In genomic region chr1:25320314-25320938, GRCh38 we compare ENCODE assay signal across 14 cellular contexts. TPM values are rescaled to one million over a fixed set of nuclear protein-coding genes. Genes with fewer than 3 reads are reported as not detected.
DNase-seq lines count a peak whose midpoint lies in the region; ATAC-seq and TF ChIP-seq lines count a peak whose summit lies in the region.
"Not testable (repeated sequence)": the region's sequence is repeated elsewhere in the genome, so short reads cannot be mapped to it uniquely, and the experiment has no call there.
"Had no signal": no experiment of that assay in that cellular context is flagged by ENCODE, and none has a peak within 500 bp of the region (broad histone marks: within the 10 kb centered on the region; RNA-seq: fewer than 3 reads in every experiment).

No MANE protein-coding gene starts in this region.

- H3K9ac ChIP-seq in GM23248, result peak overlapping the region; percentile 73

- H3F3A ChIP-seq in GM23248 (ENCODE audit: insufficient read depth), result not testable (repeated sequence)

- in situ Hi-C loops in GM23248 (cut with MboI), result not testable (repeated sequence)

- CTCF ChIA-PET in AG04450 (lab: Charles Lee), result not testable (repeated sequence)

- peak; percentile 36 for ATAC-seq in left ventricle myocardium superior
- ATAC-seq in psoas muscle, result peak in 3 of 4 donors; percentile 75 to 82 (median 78)

- 9 to 23% methylated on average over 8 of the region's 9 CpGs for WGBS in GM23248 (ENCODE audit: low coverage in 1 of 2, low lambda C conversion rate in 2 of 2, missing lambda C conversion rate in 2 of 2), 2 experiments
- WGBS in psoas muscle, 3 donors, result 34 to 50% (median 38%) methylated on average over 9 of the region's 9 CpGs

- H3K4me3 ChIP-seq in AG04450 (ENCODE audit: low read depth, low read length); psoas muscle; tibial artery: not testable (repeated sequence)
- H3K4me3 ChIP-seq in GM23248, result peak overlapping the region; percentile 47

- peak overlapping the region; percentile 79 for H3K4me2 ChIP-seq in GM23248 (ENCODE audit: unreplicated experiment)

- H3K27ac ChIP-seq in AG04450 (ENCODE audit: low read depth, low read length) (peak overlapping the region; percentile 75), GM23248 (peak overlapping the region; percentile 96), psoas muscle (peak overlapping the region; percentile 55), tibial artery (peak overlapping the region; percentile 34 to 56)

- not testable (repeated sequence) for H2AFZ ChIP-seq in GM23248

- POLR2A ChIA-PET in AG04450 (lab: Yijun Ruan, JAX), result not testable (repeated sequence)

- not testable (repeated sequence) for H3K27me3 ChIP-seq in AG04450 (ENCODE audit: control insufficient read depth, insufficient read depth, low read length); GM23248 (replicated peaks; ENCODE audit: insufficient read depth); psoas muscle (ENCODE audit: insufficient read depth in 3 of 3, low read length in 2 of 3); tibial artery

- intact Hi-C loops in left ventricle myocardium superior (cut with micrococcal nuclease); psoas muscle (cut with DNase I); tibial artery (cut with DNase I; ENCODE audit: low total_unique reads): not testable (repeated sequence)

- not testable (repeated sequence) for H3K9me2 ChIP-seq in GM23248 (ENCODE audit: insufficient read depth)

- not testable (repeated sequence) for TF ChIP-seq CTCF in AG04450 (IDR thresholded peaks at IDR 0.05; ENCODE audit: low read depth, low read length); psoas muscle (IDR thresholded peaks at IDR 0.05); tibial artery (IDR thresholded peaks at IDR 0.05)

- H4K20me1 ChIP-seq in GM23248 (ENCODE audit: insufficient read depth), result not testable (repeated sequence)

- not testable (repeated sequence) for H3K9me3 ChIP-seq in AG04450 (ENCODE audit: control insufficient read depth, insufficient read depth, low read length); GM23248 (ENCODE audit: low read depth); psoas muscle; tibial artery

- H3K79me2 ChIP-seq in GM23248 (ENCODE audit: insufficient read depth), result peaks cover 29% of the 10 kb centered on the region

- H3K4me1 ChIP-seq in GM23248 (ENCODE audit: insufficient read depth), result peaks cover 12% of the 10 kb centered on the region
- not testable (repeated sequence) for H3K4me1 ChIP-seq in psoas muscle, tibial artery

- DNase-seq in AG04450 (ENCODE audit: low read depth, low spot score) (peak; percentile 55), GM23248 (peak; percentile 89), RKO (ENCODE audit: low spot score) (peak; percentile 23), amniotic epithelial cell (ENCODE audit: low read depth) (peak; percentile 87), dermis microvascular lymphatic vessel endothelial cell (ENCODE audit: low read depth in 2 of 2) (peak; percentile 55 to 92), tibial artery (peak; percentile 44 to 76)
- DNase-seq in left ventricle myocardium superior, psoas muscle: not testable (repeated sequence)

- H3K36me3 ChIP-seq in GM23248 (ENCODE audit: low read depth); psoas muscle (ENCODE audit: insufficient read depth in 1 of 2, low read depth in 1 of 2); tibial artery: not testable (repeated sequence)

RNA-seq across cellular contexts. Expression of gene TMEM50A, which starts 17.7 kb away (rescaled TPM):
- 103 and 134 TPM in 2 replicates for polyA plus RNA-seq in AG04450 (2011; rRNA removed)
- polyA minus RNA-seq in AG04450 (2011; rRNA and poly(A)+ RNA removed), result 19.1 and 33.4 TPM in 2 replicates
- total RNA-seq in GM23248 (2014; rRNA removed; shearing (Covaris generic)), result 146 and 213 TPM in 2 replicates
- polyA plus RNA-seq in GM23248 (2016; fragmentation: Nextera tagmentation; extraction: Ambion mirVana), result 453 and 455 TPM in 2 replicates
- 192 and 202 TPM in 2 replicates for total RNA-seq in dermis microvascular lymphatic vessel endothelial cell
- total RNA-seq in left ventricle myocardium superior, result 73.1 TPM
- total RNA-seq in psoas muscle, result 10 to 100 TPM; 37.0 to 54.9 (median 43.3) TPM
- polyA plus RNA-seq in psoas muscle, result 10 to 100 TPM; 39.5 to 68.1 (median 44.1) TPM

RNA-seq across cellular contexts. Expression of gene RHD, which starts 48.1 kb away (rescaled TPM):
- polyA plus RNA-seq in AG04450 (2011; rRNA removed) (not detected in 2 replicates), GM23248 (2016; fragmentation: Nextera tagmentation; extraction: Ambion mirVana) (0.32 and 0.33 TPM in 2 replicates), psoas muscle (not detected)
- polyA minus RNA-seq in AG04450 (2011; rRNA and poly(A)+ RNA removed), result not detected in 2 replicates
- total RNA-seq in GM23248 (2014; rRNA removed; shearing (Covaris generic)), result 0.25 TPM in 1 of 2 replicates, not detected in the other
- total RNA-seq in dermis microvascular lymphatic vessel endothelial cell (0.13 and 0.25 TPM in 2 replicates), left ventricle myocardium superior (not detected), psoas muscle (under 1 TPM in 1 of 4 donors, not detected in 3; 0.12 TPM)
- total RNA-seq: CD8-positive, alpha-beta memory T cell; esophagus muscularis mucosa; left ventricle myocardium inferior; NCI-H460; posterior vena cava; tibial nerve had no signal

Comparison
In these comparisons a context has a peak if more than half of its experiments do, and no peak if none do; other contexts are left out.
1. H3K27ac ChIP-seq: peak in every context shown above with its lines; median percentile 96 in GM23248; 75 in AG04450; 55 in psoas muscle; 45 in tibial artery.